Comparison of ENCODE assay signal across 17 cellular contexts in the genomic region with DNA sequence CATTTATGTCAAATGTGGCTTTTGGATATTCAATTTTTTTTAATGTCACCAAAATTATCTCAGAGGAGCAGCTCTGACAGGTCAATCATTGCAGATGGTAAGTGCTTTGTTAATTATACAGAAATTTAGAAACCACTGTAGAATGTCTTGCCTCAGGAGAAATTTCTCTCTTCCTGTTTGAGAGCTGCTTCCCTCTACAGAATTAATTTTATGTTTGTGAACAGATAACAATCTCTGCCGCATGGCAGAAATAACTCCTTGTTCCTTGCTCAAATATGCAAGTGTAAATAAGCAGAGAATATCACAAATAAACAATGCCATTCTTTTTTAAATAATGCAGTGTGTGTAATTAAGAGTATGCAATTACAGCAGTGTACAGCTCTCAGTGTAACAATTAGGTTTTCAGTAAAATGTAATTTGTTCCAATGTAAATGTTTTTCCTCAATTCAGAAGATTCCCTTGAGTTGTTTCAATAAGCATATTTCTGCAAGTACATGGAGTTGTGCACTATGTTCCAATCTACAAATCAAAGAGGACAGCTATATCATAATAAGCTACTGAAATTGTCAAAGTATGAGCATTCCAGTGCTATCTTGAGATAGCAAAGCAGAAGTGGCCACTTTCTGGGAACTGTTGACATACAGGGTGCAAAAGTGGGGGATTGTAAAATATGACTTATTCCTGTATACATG.
DNase-seq lines count a peak whose midpoint lies in the region; ATAC-seq and TF ChIP-seq lines count a peak whose summit lies in the region.
"Had no signal": no experiment of that assay in that cellular context is flagged by ENCODE, and none has a peak within 500 bp of the region (broad histone marks: within the 10 kb centered on the region; RNA-seq: fewer than 3 reads in every experiment).

No MANE protein-coding gene starts in this region.

- H3K4me3 Mint-ChIP-seq in activated naive CD4-positive, alpha-beta T cell treated with anti-CD3 and anti-CD28 coated beads for 36 hours, result no peak overlapping the region
- H3K4me3 Mint-ChIP-seq: CD4-positive, CD25-positive, alpha-beta regulatory T cell had no signal

- no peak for TF ChIP-seq CTCF in 22Rv1 (IDR thresholded peaks at IDR 0.05)

- no peaks in the 10 kb centered on the region for H3K27me3 Mint-ChIP-seq in activated naive CD4-positive, alpha-beta T cell treated with anti-CD3 and anti-CD28 coated beads for 36 hours (ENCODE audit: low read depth)
- H3K27me3 Mint-ChIP-seq: CD4-positive, CD25-positive, alpha-beta regulatory T cell had no signal

- no peaks in the 10 kb centered on the region for H3K4me1 Mint-ChIP-seq in activated naive CD4-positive, alpha-beta T cell treated with anti-CD3 and anti-CD28 coated beads for 36 hours (ENCODE audit: low read depth)

- H3K27ac Mint-ChIP-seq in activated naive CD4-positive, alpha-beta T cell treated with anti-CD3 and anti-CD28 coated beads for 36 hours, result no peak overlapping the region
- H3K27ac Mint-ChIP-seq: CD4-positive, CD25-positive, alpha-beta regulatory T cell had no signal

- intact Hi-C loops in activated naive CD4-positive, alpha-beta T cell treated with anti-CD3 and anti-CD28 coated beads for 36 hours (cut with micrococcal nuclease), result no loop called here

- ATAC-seq in GM19351 (IDR thresholded peaks at IDR 0.05; ENCODE audit: unreplicated experiment), result no peak
- no peak for ATAC-seq in HG03095 (IDR thresholded peaks at IDR 0.05; ENCODE audit: unreplicated experiment)

- H3K27ac ChIP-seq in 22Rv1, result peak overlapping the region; percentile 93

- H3K36me3 Mint-ChIP-seq in activated naive CD4-positive, alpha-beta T cell treated with anti-CD3 and anti-CD28 coated beads for 36 hours (ENCODE audit: low read depth), result no peaks in the 10 kb centered on the region
- H3K36me3 Mint-ChIP-seq: CD4-positive, CD25-positive, alpha-beta regulatory T cell had no signal

- DNase-seq in H4 (ENCODE audit: low spot score), result peak; percentile 5
- peak; percentile 34 for DNase-seq in OCI-M1 (lab: John Stamatoyannopoulos, UW)
- peak; percentile 6 for DNase-seq in amniotic epithelial cell (ENCODE audit: low read depth)
- DNase-seq in Ammon's horn (ENCODE audit: low spot score), result no peak
- DNase-seq in activated naive CD4-positive, alpha-beta T cell treated with anti-CD3 and anti-CD28 coated beads for 36 hours, result no peak
- DNase-seq: ACHN; AML-193; CD4-positive, CD25-positive, alpha-beta regulatory T cell; HCEC 1CT; NCI-H1092; NCI-H146; NCI-H2081 treated with DMSO at 0.1 percent for 48 hours; NCI-H510A treated with DMSO at 0.1 percent for 48 hours; RPMI8226 had no signal

- H3K9me3 Mint-ChIP-seq in activated naive CD4-positive, alpha-beta T cell treated with anti-CD3 and anti-CD28 coated beads for 36 hours, result peaks cover 2% of the 10 kb centered on the region

- CTCF ChIA-PET in activated naive CD4-positive, alpha-beta T cell treated with anti-CD3 and anti-CD28 coated beads for 36 hours (lab: Charles Lee), result no interaction called here

Comparison
In these comparisons a context has a peak if more than half of its experiments do, and no peak if none do; other contexts are left out.
1. DNase-seq: peak in H4 (single experiment), OCI-M1 (single experiment) and amniotic epithelial cell (single experiment); none in Ammon's horn (single experiment) and activated naive CD4-positive, alpha-beta T cell treated with anti-CD3 and anti-CD28 coated beads for 36 hours (single experiment).